Comparison of ENCODE assay signal across 13 cellular contexts in genomic region chr5:55402199-55402598, GRCh38.
DNase-seq lines count a peak whose midpoint lies in the region; ATAC-seq, FAIRE-seq and TF ChIP-seq lines count a peak whose summit lies in the region.
"Had no signal": no experiment of that assay in that cellular context is flagged by ENCODE, and none has a peak within 500 bp of the region (broad histone marks: within the 10 kb centered on the region; RNA-seq: fewer than 3 reads in every experiment).

No MANE protein-coding gene starts in this region.

- H2BK12ac ChIP-seq in H1 (ENCODE audit: low read depth, low read length) (no peak overlapping the region), neuronal stem cell (ENCODE audit: low read length) (no peak overlapping the region)

- H3K9ac ChIP-seq in H1 (replicated peaks in 1 of 4; ENCODE audit: extremely low read depth in 1 of 4, low read depth in 3 of 4, low read length in 3 of 4), result no peak overlapping the region
- no peak overlapping the region for H3K9ac ChIP-seq in neuronal stem cell (ENCODE audit: low read depth, low read length, poor library complexity)

- peak in 2 of 3 experiments; percentile 32 to 39; a peak in 2 of 4 replicates for TF ChIP-seq CTCF in H1 (IDR thresholded peaks at IDR 0.05; ENCODE audit: control extremely low read depth in 1 of 3, insufficient read depth in 1 of 3, low read depth in 1 of 3, low read length in 3 of 3)

- 45% methylated on average over 2 of the region's 2 CpGs; no CpG with 5 or more reads in 1 of the 2 experiments for WGBS in H1 (ENCODE audit: extremely low coverage in 1 of 2, insufficient coverage in 1 of 2, insufficient read length in 1 of 2, insufficient replicate concordance in 2 of 2, low coverage in 1 of 2, low lambda C conversion rate in 2 of 2, missing lambda C conversion rate in 1 of 2), 2 experiments
- WGBS in neuronal stem cell (ENCODE audit: extremely low coverage in 2 of 2, insufficient read length in 2 of 2, insufficient replicate concordance in 1 of 2), 2 donors, result no CpG with 5 or more reads among the region's 2 CpGs

- no peaks in the 10 kb centered on the region for H3K4me1 ChIP-seq in H1 (replicated peaks in 1 of 4; ENCODE audit: control insufficient read depth in 3 of 4, insufficient read depth in 4 of 4, low read length in 3 of 4)
- H3K4me1 ChIP-seq in neuronal stem cell (ENCODE audit: control insufficient read depth in 2 of 2, insufficient read depth in 1 of 2, low read depth in 1 of 2, low read length in 2 of 2), result no peaks in the 10 kb centered on the region
- H3K4me1 ChIP-seq: colonic mucosa, esophagus squamous epithelium had no signal

- H2BK5ac ChIP-seq in H1 (ENCODE audit: low read depth, low read length) (no peak overlapping the region), neuronal stem cell (ENCODE audit: low read length) (no peak overlapping the region)

- no peaks in the 10 kb centered on the region for H3K9me3 ChIP-seq in H1 (ENCODE audit: insufficient read depth in 2 of 2, low read depth in 1 of 2, low read length in 1 of 2)
- no peaks in the 10 kb centered on the region for H3K9me3 ChIP-seq in neuronal stem cell (replicated peaks in 1 of 2; ENCODE audit: control insufficient read depth in 2 of 2, insufficient read depth in 1 of 2, low read depth in 1 of 2, low read length in 2 of 2)
- H3K9me3 ChIP-seq: colonic mucosa, esophagus squamous epithelium had no signal

- no peak overlapping the region for H3K56ac ChIP-seq in H1 (replicated peaks; ENCODE audit: insufficient read length, low read depth, low read length)

- H3K36me3 ChIP-seq in H1 (ENCODE audit: control insufficient read depth in 2 of 4, insufficient read depth in 4 of 4, low read length in 3 of 4) (peaks cover 0 to 50% (median 14%) of the 10 kb centered on the region in 4 experiments; a peak in 6 of 8 replicates), neuronal stem cell (replicated peaks in 1 of 2; ENCODE audit: control insufficient read depth in 2 of 2, insufficient read depth in 2 of 2, low read length in 2 of 2) (peaks cover 9 to 94% of the 10 kb centered on the region in 2 donors)
- H3K36me3 ChIP-seq: colonic mucosa had no signal

- H3K4ac ChIP-seq in H1 (replicated peaks; ENCODE audit: insufficient read length, low read depth, low read length) (no peak overlapping the region), neuronal stem cell (ENCODE audit: low read length) (no peak overlapping the region)

- H3K18ac ChIP-seq in H1 (ENCODE audit: extremely low read depth, low read length) (no peak overlapping the region), neuronal stem cell (ENCODE audit: low read length) (no peak overlapping the region)

- no peak overlapping the region for H2BK15ac ChIP-seq in H1 (ENCODE audit: low read length)
- H2BK15ac ChIP-seq in neuronal stem cell (ENCODE audit: low read length), result no peak overlapping the region

- no peaks in the 10 kb centered on the region for H3K27me3 ChIP-seq in H1 (replicated peaks in 1 of 4; ENCODE audit: control insufficient read depth in 3 of 4, extremely low read depth in 1 of 4, insufficient read depth in 3 of 4, low read length in 3 of 4)
- no peaks in the 10 kb centered on the region for H3K27me3 ChIP-seq in neuronal stem cell (ENCODE audit: control insufficient read depth in 3 of 3, insufficient read depth in 3 of 3, low read depth in 1 of 3, low read length in 3 of 3)
- H3K27me3 ChIP-seq: colonic mucosa, esophagus squamous epithelium had no signal

- FAIRE-seq in H1 (lab: Jason Lieb, UNC), result peak; percentile 63
- FAIRE-seq: D721Med had no signal

- no peak overlapping the region for H2AK5ac ChIP-seq in H1 (ENCODE audit: low read depth, low read length)
- H2AK5ac ChIP-seq in neuronal stem cell (ENCODE audit: low read depth, low read length), result no peak overlapping the region

- H3K23ac ChIP-seq in H1 (ENCODE audit: insufficient read length) (no peak overlapping the region), neuronal stem cell (ENCODE audit: low read depth, low read length, poor library complexity) (no peak overlapping the region)

- H3K14ac ChIP-seq in H1 (ENCODE audit: insufficient read length) (no peak overlapping the region), neuronal stem cell (ENCODE audit: low read length) (no peak overlapping the region)

- TF ChIP-seq POLR2A in H1 (IDR thresholded peaks at IDR 0.05; ENCODE audit: control extremely low read depth in 1 of 2, low read depth in 2 of 2, low read length in 2 of 2), result no peak

- H2BK120ac ChIP-seq in H1 (replicated peaks; ENCODE audit: low read depth, low read length) (no peak overlapping the region), neuronal stem cell (ENCODE audit: low read depth, low read length) (no peak overlapping the region)

- no peak overlapping the region for H4K5ac ChIP-seq in H1 (ENCODE audit: insufficient read length, low read depth, low read length)

- no peaks in the 10 kb centered on the region for H3K79me2 ChIP-seq in H1 (ENCODE audit: control insufficient read depth in 1 of 2, insufficient read depth in 2 of 2, low read length in 2 of 2)

- CTCF ChIA-PET in H1 (lab: Charles Lee; ENCODE audit: partially characterized antibody), result interaction anchor here (0.6 to 1.5 kb wide), 19 partner anchors 9 to 1330 kb away, joined by 3 to 13 read pairs (median 3); no protein-coding TSS in a partner anchor

- TF ChIP-seq EP300 in H1 (IDR thresholded peaks at IDR 0.05; ENCODE audit: borderline replicate concordance in 1 of 2, low read depth in 2 of 2, low read length in 2 of 2), result no peak

- H3K23me2 ChIP-seq in H1 (ENCODE audit: low read depth, low read length), result no peaks in the 10 kb centered on the region

- POLR2A ChIA-PET in H1 (lab: Charles Lee; ENCODE audit: partially characterized antibody), result interaction anchor here (0.9 kb wide), 1 partner anchor 9 kb away, joined by 3 read pairs; no protein-coding TSS in a partner anchor

- H4K8ac ChIP-seq in H1 (ENCODE audit: extremely low read depth, insufficient read depth, low read length) (no peak overlapping the region), neuronal stem cell (ENCODE audit: low read depth, low read length) (no peak overlapping the region)

- H3K4me2 ChIP-seq in H1 (ENCODE audit: insufficient read depth in 1 of 2, low read depth in 2 of 2, low read length in 2 of 2), result no peak overlapping the region
- H3K4me2 ChIP-seq in neuronal stem cell (ENCODE audit: insufficient read depth, low read length, poor library complexity, severe bottlenecking), result peak overlapping the region; percentile 18

- H3K27ac ChIP-seq in H1 (ENCODE audit: low read depth, low read length) (no peak overlapping the region), neuronal stem cell (replicated peaks; ENCODE audit: low read length) (no peak overlapping the region)
- H3K27ac ChIP-seq: colonic mucosa, esophagus squamous epithelium had no signal

- ATAC-seq in GM19023 (IDR thresholded peaks at IDR 0.05; ENCODE audit: unreplicated experiment), result no peak

- H2AFZ ChIP-seq in H1 (ENCODE audit: low read length) (no peak overlapping the region), neuronal stem cell (ENCODE audit: low read length) (no peak overlapping the region)

- H4K91ac ChIP-seq in H1 (replicated peaks; ENCODE audit: insufficient read length, low read length), result no peak overlapping the region
- H4K91ac ChIP-seq in neuronal stem cell (ENCODE audit: low read depth, low read length, poor library complexity), result no peak overlapping the region

- DNase-seq in NCI-H82 (lab: John Stamatoyannopoulos, UW) (peak; percentile 1), NCI-H82 treated with DMSO at 0.1 percent for 48 hours (lab: John Stamatoyannopoulos, UW; ENCODE audit: unreplicated experiment) (no peak), NCI-H69 (lab: John Stamatoyannopoulos, UW) (peak; percentile 14), H1 (ENCODE audit: low read depth in 1 of 2, low spot score in 2 of 2) (no peak), neuronal stem cell (ENCODE audit: low spot score) (no peak), RPMI8226 (no peak), activated gamma-delta T cell treated with Interleukin-2 at 50 U/mL for 16 hours (no peak)
- DNase-seq: activated naive CD8-positive, alpha-beta T cell treated with anti-CD3 and anti-CD28 coated beads for 36 hours; colonic mucosa; esophagus squamous epithelium; NCI-H1048 had no signal

- H3K4me3 ChIP-seq in H1 (ENCODE audit: extremely low read depth in 1 of 4, insufficient read depth in 2 of 4, low read depth in 3 of 4, low read length in 4 of 4) (no peak overlapping the region), neuronal stem cell (ENCODE audit: low read length in 2 of 2) (no peak overlapping the region)
- H3K4me3 ChIP-seq: colonic mucosa, esophagus squamous epithelium had no signal

- TF ChIP-seq RAD21 in H1 (IDR thresholded peaks at IDR 0.05 in 1 of 2, conservative IDR thresholded peaks at IDR 0.05 in 1 of 2; ENCODE audit: low read depth in 2 of 2, low read length in 2 of 2), result peak; percentile 30 to 37; a peak in 3 of 4 replicates

- no peak overlapping the region for H2BK20ac ChIP-seq in H1 (ENCODE audit: low read length)

- no peaks in the 10 kb centered on the region for H3K79me1 ChIP-seq in H1 (ENCODE audit: low read depth, low read length)
- H3K79me1 ChIP-seq in neuronal stem cell (ENCODE audit: low read depth, low read length), result no peaks in the 10 kb centered on the region

- no peaks in the 10 kb centered on the region for H4K20me1 ChIP-seq in H1 (replicated peaks in 1 of 2; ENCODE audit: control insufficient read depth in 1 of 2, insufficient read depth in 2 of 2, low read length in 2 of 2)

Comparison
In these comparisons a context has a peak if more than half of its experiments do, and no peak if none do; other contexts are left out.
1. DNase-seq: peak in NCI-H82 (single experiment) and NCI-H69 (single experiment); none in NCI-H82 treated with DMSO at 0.1 percent for 48 hours (single experiment), H1 (0 of 2), neuronal stem cell (single experiment), RPMI8226 (single experiment) and activated gamma-delta T cell treated with Interleukin-2 at 50 U/mL for 16 hours (single experiment).